1 cellular context compared by ENCODE assay signal in genomic region chr1:84434081-84434755, GRCh38.
TF ChIP-seq lines count a peak whose summit lies in the region.

No MANE protein-coding gene starts in this region.

TF ChIP-seq in GM12878, 131 proteins besides CTCF, POLR2A, EP300 and RAD21 (continued from another document):
- TF ChIP-seq, protein P1, sequence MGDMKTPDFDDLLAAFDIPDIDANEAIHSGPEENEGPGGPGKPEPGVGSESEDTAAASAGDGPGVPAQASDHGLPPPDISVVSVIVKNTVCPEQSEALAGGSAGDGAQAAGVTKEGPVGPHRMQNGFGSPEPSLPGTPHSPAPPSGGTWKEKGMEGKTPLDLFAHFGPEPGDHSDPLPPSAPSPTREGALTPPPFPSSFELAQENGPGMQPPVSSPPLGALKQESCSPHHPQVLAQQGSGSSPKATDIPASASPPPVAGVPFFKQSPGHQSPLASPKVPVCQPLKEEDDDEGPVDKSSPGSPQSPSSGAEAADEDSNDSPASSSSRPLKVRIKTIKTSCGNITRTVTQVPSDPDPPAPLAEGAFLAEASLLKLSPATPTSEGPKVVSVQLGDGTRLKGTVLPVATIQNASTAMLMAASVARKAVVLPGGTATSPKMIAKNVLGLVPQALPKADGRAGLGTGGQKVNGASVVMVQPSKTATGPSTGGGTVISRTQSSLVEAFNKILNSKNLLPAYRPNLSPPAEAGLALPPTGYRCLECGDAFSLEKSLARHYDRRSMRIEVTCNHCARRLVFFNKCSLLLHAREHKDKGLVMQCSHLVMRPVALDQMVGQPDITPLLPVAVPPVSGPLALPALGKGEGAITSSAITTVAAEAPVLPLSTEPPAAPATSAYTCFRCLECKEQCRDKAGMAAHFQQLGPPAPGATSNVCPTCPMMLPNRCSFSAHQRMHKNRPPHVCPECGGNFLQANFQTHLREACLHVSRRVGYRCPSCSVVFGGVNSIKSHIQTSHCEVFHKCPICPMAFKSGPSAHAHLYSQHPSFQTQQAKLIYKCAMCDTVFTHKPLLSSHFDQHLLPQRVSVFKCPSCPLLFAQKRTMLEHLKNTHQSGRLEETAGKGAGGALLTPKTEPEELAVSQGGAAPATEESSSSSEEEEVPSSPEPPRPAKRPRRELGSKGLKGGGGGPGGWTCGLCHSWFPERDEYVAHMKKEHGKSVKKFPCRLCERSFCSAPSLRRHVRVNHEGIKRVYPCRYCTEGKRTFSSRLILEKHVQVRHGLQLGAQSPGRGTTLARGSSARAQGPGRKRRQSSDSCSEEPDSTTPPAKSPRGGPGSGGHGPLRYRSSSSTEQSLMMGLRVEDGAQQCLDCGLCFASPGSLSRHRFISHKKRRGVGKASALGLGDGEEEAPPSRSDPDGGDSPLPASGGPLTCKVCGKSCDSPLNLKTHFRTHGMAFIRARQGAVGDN (IDR thresholded peaks at IDR 0.05): no peak
- no peak for TF ChIP-seq ZNF217 (IDR thresholded peaks at IDR 0.05)
